16 cellular contexts compared by ENCODE assay signal in the genomic region with DNA sequence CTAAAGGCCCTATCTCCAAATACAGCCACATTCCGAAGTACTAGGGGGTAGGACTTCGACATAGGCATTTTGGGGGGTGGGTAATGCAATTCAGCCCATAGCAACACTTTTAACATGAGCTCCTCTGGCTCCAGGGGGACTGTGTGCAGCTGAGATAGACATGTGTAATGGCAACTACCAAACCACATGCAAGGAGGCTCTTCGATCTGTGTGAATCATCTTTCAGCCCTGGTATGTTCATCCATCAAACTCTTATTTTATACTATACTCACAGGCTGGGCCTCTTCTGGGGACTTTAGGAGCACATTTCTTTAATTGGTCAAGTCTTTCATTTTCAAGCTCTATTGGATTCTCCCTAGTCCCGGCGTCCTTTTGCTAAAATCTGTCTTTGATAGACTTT.
"Had no signal": no experiment of that assay in that cellular context is flagged by ENCODE, and none has a peak within 500 bp of the region (broad histone marks: within the 10 kb centered on the region; RNA-seq: fewer than 3 reads in every experiment).

No MANE protein-coding gene starts in this region.

- H3K27ac ChIP-seq: body of pancreas, gastroesophageal sphincter, heart right ventricle, neural progenitor cell, skin epidermis, testis had no signal

- H3K4me3 ChIP-seq: body of pancreas, gastroesophageal sphincter, heart right ventricle, mucosa of descending colon, neural progenitor cell, skin epidermis, testis, upper lobe of left lung had no signal

- H2AFZ ChIP-seq: neural progenitor cell had no signal

- H3K4me2 ChIP-seq: neural progenitor cell had no signal

- H3K9ac ChIP-seq: neural progenitor cell had no signal

- ATAC-seq: body of pancreas; effector memory CD8-positive, alpha-beta T cell; gastroesophageal sphincter; heart right ventricle; mucosa of descending colon; stimulated activated effector memory CD8-positive, alpha-beta T cell treated with anti-CD3 and anti-CD28 coated beads, Interleukin-12 subunit alpha, Interleukin-12 subunit beta, amount 100 ng/mL, for 72 hours had no signal

- H3K4me1 ChIP-seq: body of pancreas, neural progenitor cell, testis had no signal

- H3K27me3 ChIP-seq: body of pancreas, gastroesophageal sphincter, heart right ventricle, neural progenitor cell, testis, upper lobe of left lung had no signal

- H3K36me3 ChIP-seq: gastroesophageal sphincter, heart right ventricle, neural progenitor cell, upper lobe of left lung had no signal

- H3K9me3 ChIP-seq: body of pancreas, gastroesophageal sphincter, heart right ventricle, mucosa of descending colon, testis, upper lobe of left lung had no signal

- DNase-seq: activated CD4-positive, alpha-beta T cell treated with anti-CD3 and anti-CD28 coated beads, Interleukin-2, amount 50 U/mL, for 1 hour; activated CD8-positive, alpha-beta memory T cell treated with anti-CD3 and anti-CD28 coated beads, Interleukin-2, amount 50 U/mL, for 4 hours; activated naive CD4-positive, alpha-beta T cell treated with anti-CD3 and anti-CD28 coated beads for 36 hours; activated T-cell treated with anti-CD3 and anti-CD28 coated beads, Interleukin-2, amount 50 U/mL, for 4 hours; body of pancreas; effector memory CD8-positive, alpha-beta T cell; heart right ventricle; mucosa of descending colon; naive B cell; stimulated activated CD4-positive, alpha-beta T cell treated with anti-CD3 and anti-CD28 coated beads, Interleukin-4, amount 100 ng/mL, for 1 hour; testis; upper lobe of left lung had no signal
